In the genomic region with DNA sequence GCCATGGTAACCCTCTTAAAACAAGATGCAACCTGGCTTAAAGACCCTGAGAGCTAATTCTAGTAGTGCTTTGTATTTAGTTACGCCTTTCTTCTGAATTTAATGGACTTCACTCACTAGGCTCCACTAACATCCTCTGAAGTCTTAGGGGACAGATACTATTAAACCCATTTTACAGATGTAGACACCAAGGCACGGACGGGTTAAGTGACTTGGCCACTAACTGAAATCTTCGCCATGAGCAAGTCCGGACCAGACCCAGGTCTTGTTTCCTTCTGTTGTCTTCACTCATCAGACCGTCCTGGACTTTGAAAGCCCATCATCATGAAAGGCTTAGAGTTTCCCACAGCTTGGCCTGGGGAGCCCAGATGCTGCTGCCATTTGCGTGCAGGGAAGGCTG, we compare ENCODE assay signal across 2 cellular contexts.
TF ChIP-seq lines count a peak whose summit lies in the region.

No MANE protein-coding gene starts in this region.

TF ChIP-seq in IMR-90, 13 proteins besides CTCF, POLR2A, EP300 and RAD21:
- TF ChIP-seq FOS (IDR thresholded peaks at IDR 0.05; ENCODE audit: low read depth, low read length) (no peak), CEBPB (IDR thresholded peaks at IDR 0.05; ENCODE audit: low read depth, low read length) (no peak), BHLHE40 (IDR thresholded peaks at IDR 0.05; ENCODE audit: low read depth, low read length) (no peak), RCOR1 (IDR thresholded peaks at IDR 0.05; ENCODE audit: insufficient replicate concordance, low read length) (no peak), SMC3 (IDR thresholded peaks at IDR 0.05; ENCODE audit: low read depth, low read length) (no peak), MXI1 (IDR thresholded peaks at IDR 0.05; ENCODE audit: borderline replicate concordance, low read depth, low read length) (no peak), NFE2L2 (IDR thresholded peaks at IDR 0.05; ENCODE audit: low read depth, low read length) (no peak), CHD1 (IDR thresholded peaks at IDR 0.05; ENCODE audit: low read depth, low read length) (no peak), RFX5 (IDR thresholded peaks at IDR 0.05; ENCODE audit: low read depth, low read length) (no peak), MAZ (IDR thresholded peaks at IDR 0.05; ENCODE audit: borderline replicate concordance, low read depth, low read length) (no peak), MAFK (IDR thresholded peaks at IDR 0.05; ENCODE audit: low read depth, low read length) (no peak)
- TF ChIP-seq, protein P1, sequence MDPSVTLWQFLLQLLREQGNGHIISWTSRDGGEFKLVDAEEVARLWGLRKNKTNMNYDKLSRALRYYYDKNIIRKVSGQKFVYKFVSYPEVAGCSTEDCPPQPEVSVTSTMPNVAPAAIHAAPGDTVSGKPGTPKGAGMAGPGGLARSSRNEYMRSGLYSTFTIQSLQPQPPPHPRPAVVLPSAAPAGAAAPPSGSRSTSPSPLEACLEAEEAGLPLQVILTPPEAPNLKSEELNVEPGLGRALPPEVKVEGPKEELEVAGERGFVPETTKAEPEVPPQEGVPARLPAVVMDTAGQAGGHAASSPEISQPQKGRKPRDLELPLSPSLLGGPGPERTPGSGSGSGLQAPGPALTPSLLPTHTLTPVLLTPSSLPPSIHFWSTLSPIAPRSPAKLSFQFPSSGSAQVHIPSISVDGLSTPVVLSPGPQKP (IDR thresholded peaks at IDR 0.05; ENCODE audit: borderline replicate concordance, low read depth, low read length): no peak
- TF ChIP-seq, protein P2, sequence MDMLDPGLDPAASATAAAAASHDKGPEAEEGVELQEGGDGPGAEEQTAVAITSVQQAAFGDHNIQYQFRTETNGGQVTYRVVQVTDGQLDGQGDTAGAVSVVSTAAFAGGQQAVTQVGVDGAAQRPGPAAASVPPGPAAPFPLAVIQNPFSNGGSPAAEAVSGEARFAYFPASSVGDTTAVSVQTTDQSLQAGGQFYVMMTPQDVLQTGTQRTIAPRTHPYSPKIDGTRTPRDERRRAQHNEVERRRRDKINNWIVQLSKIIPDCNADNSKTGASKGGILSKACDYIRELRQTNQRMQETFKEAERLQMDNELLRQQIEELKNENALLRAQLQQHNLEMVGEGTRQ (IDR thresholded peaks at IDR 0.05; ENCODE audit: low read depth, low read length): no peak

TF ChIP-seq in H1, 55 proteins besides CTCF, POLR2A, EP300 and RAD21:
- TF ChIP-seq KDM1A (IDR thresholded peaks at IDR 0.05; ENCODE audit: borderline replicate concordance, low read length) (0 out of 2 replicates have a peak, but pooled peaks have one; percentile 16), FOSL1 (IDR thresholded peaks at IDR 0.05; ENCODE audit: insufficient read depth, low read depth, low read length) (no peak), GABPA (IDR thresholded peaks at IDR 0.05; ENCODE audit: borderline replicate concordance, insufficient read depth, low read length) (no peak), POLR2AphosphoS5 (IDR thresholded peaks at IDR 0.05; ENCODE audit: low read depth, low read length) (no peak), YY1 (IDR thresholded peaks at IDR 0.05; ENCODE audit: low read depth, low read length) (no peak)
